In genomic region chr5:73188764-73189521, GRCh38 we compare ENCODE assay signal across 1 cellular context.
TF ChIP-seq lines count a peak whose summit lies in the region.

No MANE protein-coding gene starts in this region.

TF ChIP-seq in IMR-90, 13 proteins besides CTCF, POLR2A, EP300 and RAD21 (continued from another document):
- TF ChIP-seq MAZ (IDR thresholded peaks at IDR 0.05; ENCODE audit: borderline replicate concordance, low read depth, low read length) (no peak), CHD1 (IDR thresholded peaks at IDR 0.05; ENCODE audit: low read depth, low read length) (no peak), ELK1 (IDR thresholded peaks at IDR 0.05; ENCODE audit: borderline replicate concordance, low read depth, low read length) (no peak)
TF ChIP-seq in IMR-90: peak in this region for 0.
